ENCODE assay signal across 21 cellular contexts in the genomic region with DNA sequence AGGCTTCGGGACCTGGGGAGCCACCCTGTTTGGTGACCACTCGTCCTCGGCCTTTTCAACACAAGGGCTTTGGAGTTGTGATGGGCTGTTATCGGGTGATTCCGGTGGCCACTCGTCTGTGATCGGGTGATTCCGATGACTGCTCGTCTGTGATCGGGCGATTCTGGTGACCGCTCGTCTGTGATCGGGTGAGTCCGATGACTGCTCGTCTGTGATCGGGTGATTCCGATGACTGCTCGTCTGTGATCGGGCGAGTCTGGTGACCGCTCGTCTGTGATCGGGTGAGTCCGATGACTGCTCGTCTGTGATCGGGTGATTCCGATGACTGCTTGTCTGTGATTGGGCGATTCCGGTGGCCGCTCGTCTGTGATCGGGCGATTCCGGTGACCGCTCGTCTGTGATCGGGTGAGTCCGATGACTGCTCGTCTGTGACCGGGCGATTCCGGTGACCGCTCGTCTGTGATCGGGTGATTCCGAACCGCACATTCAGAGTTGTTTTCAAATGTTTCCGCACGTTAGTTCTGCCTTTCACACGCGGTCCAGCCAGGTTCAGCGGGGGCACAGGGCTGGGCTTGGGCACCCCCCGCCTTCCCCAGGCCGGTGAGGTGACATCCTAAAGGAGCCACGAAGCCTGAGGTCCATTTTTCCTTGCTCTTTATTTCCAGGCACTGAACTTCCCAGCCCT.
"Had no signal": no experiment of that assay in that cellular context is flagged by ENCODE, and none has a peak within 500 bp of the region (broad histone marks: within the 10 kb centered on the region; RNA-seq: fewer than 3 reads in every experiment).

No MANE protein-coding gene starts in this region.

- H3K4me1 Mint-ChIP-seq: memory B cell; stimulated activated naive B cell treated with anti-CD40 and anti-IgM and Interleukin-4, amounts not matched to agents 10 μg/mL and 1 μg/mL and 100 μg/mL, for 72 hours had no signal

- H3K4me3 ChIP-seq: esophagus squamous epithelium, hepatocyte, neural progenitor cell, ovary, sigmoid colon, tibial nerve, uterus had no signal

- H3K4me1 ChIP-seq: neural progenitor cell, sigmoid colon, tibial nerve, uterus had no signal

- H3K27me3 Mint-ChIP-seq: activated naive CD4-positive, alpha-beta T cell treated with anti-CD3 and anti-CD28 coated beads, Interleukin-2, amount 10 ng/mL, durations not matched to agents 7 days and 5 days; dendritic cell treated with granulocyte-macrophage colony-stimulating factor and Interleukin-4, amounts not matched to agents 40 ng/mL and 50 ng/mL, for 4 days; memory B cell; naive thymus-derived CD4-positive, alpha-beta T cell; stimulated activated naive B cell treated with anti-CD40 and anti-IgM and Interleukin-4, amounts not matched to agents 10 μg/mL and 1 μg/mL and 100 μg/mL, for 72 hours had no signal

- H3K36me3 ChIP-seq: neural progenitor cell, ovary, uterus had no signal

- H3K27ac Mint-ChIP-seq: activated naive CD4-positive, alpha-beta T cell treated with anti-CD3 and anti-CD28 coated beads, Interleukin-2, amount 10 ng/mL, durations not matched to agents 7 days and 5 days; dendritic cell treated with granulocyte-macrophage colony-stimulating factor and Interleukin-4, amounts not matched to agents 40 ng/mL and 50 ng/mL, for 4 days; memory B cell; naive thymus-derived CD4-positive, alpha-beta T cell; neural progenitor cell; stimulated activated naive B cell treated with anti-CD40 and anti-IgM and Interleukin-4, amounts not matched to agents 10 μg/mL and 1 μg/mL and 100 μg/mL, for 72 hours had no signal

- H3K27me3 ChIP-seq: esophagus squamous epithelium, hepatocyte, neural progenitor cell, ovary, sigmoid colon, tibial nerve, uterus had no signal

- H3K9me3 Mint-ChIP-seq: activated naive CD4-positive, alpha-beta T cell treated with anti-CD3 and anti-CD28 coated beads, Interleukin-2, amount 10 ng/mL, durations not matched to agents 7 days and 5 days; dendritic cell treated with granulocyte-macrophage colony-stimulating factor and Interleukin-4, amounts not matched to agents 40 ng/mL and 50 ng/mL, for 4 days had no signal

- ATAC-seq: activated CD4-positive, CD25-positive, alpha-beta regulatory T cell treated with anti-CD3 and anti-CD28 coated beads, Interleukin-2, amount 50 U/mL, for 24 hours; naive thymus-derived CD4-positive, alpha-beta T cell; stimulated activated naive B cell treated with anti-CD40 and anti-IgM and Interleukin-4, amounts not matched to agents 10 μg/mL and 1 μg/mL and 100 μg/mL, for 72 hours had no signal

- H3K4me3 Mint-ChIP-seq: activated naive CD4-positive, alpha-beta T cell treated with anti-CD3 and anti-CD28 coated beads, Interleukin-2, amount 10 ng/mL, durations not matched to agents 7 days and 5 days; dendritic cell treated with granulocyte-macrophage colony-stimulating factor and Interleukin-4, amounts not matched to agents 40 ng/mL and 50 ng/mL, for 4 days; memory B cell; naive thymus-derived CD4-positive, alpha-beta T cell; neural progenitor cell; stimulated activated naive B cell treated with anti-CD40 and anti-IgM and Interleukin-4, amounts not matched to agents 10 μg/mL and 1 μg/mL and 100 μg/mL, for 72 hours had no signal

- DNase-seq: activated CD4-positive, alpha-beta T cell treated with anti-CD3 and anti-CD28 coated beads, Interleukin-2, amount 50 U/mL, for 1 hour; activated CD8-positive, alpha-beta memory T cell treated with anti-CD3 and anti-CD28 coated beads for 24 hours; activated CD8-positive, alpha-beta memory T cell treated with anti-CD3 and anti-CD28 coated beads, Interleukin-2, amount 50 U/mL, for 48 hours; activated effector memory CD4-positive, alpha-beta T cell treated with Interleukin-2 at 50 U/mL for 16 hours; activated naive CD4-positive, alpha-beta T cell treated with anti-CD3 and anti-CD28 coated beads, Interleukin-2, amount 10 ng/mL, durations not matched to agents 7 days and 5 days; activated T-cell treated with anti-CD3 and anti-CD28 coated beads, Interleukin-2, amount 50 U/mL, for 48 hours; effector memory CD4-positive, alpha-beta T cell; esophagus squamous epithelium; naive thymus-derived CD4-positive, alpha-beta T cell; stimulated activated naive B cell treated with anti-CD40 and anti-IgM and Interleukin-4, amounts not matched to agents 10 μg/mL and 1 μg/mL and 100 μg/mL, for 72 hours; T-helper 1 cell; T1000; uterus had no signal

- H3K27ac ChIP-seq: hepatocyte, neural progenitor cell, ovary, sigmoid colon, tibial nerve, uterus had no signal

- H3K9me3 ChIP-seq: esophagus squamous epithelium, sigmoid colon, uterus had no signal
